In the genomic region with DNA sequence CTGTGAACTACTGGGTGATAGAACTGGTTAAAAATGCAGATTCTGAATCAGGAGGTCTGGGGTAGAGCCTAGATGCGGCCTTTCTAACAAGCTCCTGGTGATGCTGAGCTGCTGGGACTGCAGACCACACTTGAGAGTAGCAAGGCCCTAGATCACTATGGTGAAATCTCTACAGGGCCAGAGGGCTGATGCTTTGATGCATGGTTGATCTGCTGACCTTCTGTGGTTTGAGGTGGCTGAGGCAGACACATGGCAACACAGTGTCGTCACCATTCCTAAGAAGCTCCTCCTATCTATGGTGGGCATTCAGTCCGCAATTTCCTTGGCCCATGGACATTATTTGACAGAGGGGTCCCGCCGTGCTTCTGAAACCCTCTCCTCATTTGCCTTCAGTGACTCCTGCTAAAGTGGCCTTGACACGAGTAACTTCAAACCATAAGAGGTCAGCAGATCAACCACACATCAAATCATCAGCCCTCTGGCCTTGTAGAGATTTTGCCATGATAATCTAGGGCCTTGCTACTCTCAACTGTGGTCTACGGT, we compare ENCODE assay signal across 14 cellular contexts. TPM values are rescaled to one million over a fixed set of nuclear protein-coding genes. Genes with fewer than 3 reads are reported as not detected.
A peak's percentile ranks its signal among the peaks of the same experiment; 100 is the strongest.
DNase-seq lines count a peak whose midpoint lies in the region; ATAC-seq and TF ChIP-seq lines count a peak whose summit lies in the region.
"Had no signal": no experiment of that assay in that cellular context is flagged by ENCODE, and none has a peak within 500 bp of the region (broad histone marks: within the 10 kb centered on the region; RNA-seq: fewer than 3 reads in every experiment).

No MANE protein-coding gene starts in this region.

- peaks cover 2% of the 10 kb centered on the region for H3K27me3 Mint-ChIP-seq in activated CD4-positive, alpha-beta T cell treated with anti-CD3 and anti-CD28 coated beads, Interleukin-2, amount 10 ng/mL, durations not matched to agents 24 days and 14 days
- H3K27me3 Mint-ChIP-seq in activated CD4-positive, alpha-beta T cell treated with anti-CD3 and anti-CD28 coated beads, Interleukin-2, amount 10 ng/mL, durations not matched to agents 7 days and 5 days, result no peaks in the 10 kb centered on the region
- no peaks in the 10 kb centered on the region for H3K27me3 Mint-ChIP-seq in stimulated activated memory B cell treated with anti-CD40 and anti-IgM and Interleukin-4, amounts not matched to agents 10 μg/mL and 1 μg/mL and 100 μg/mL, for 72 hours
- H3K27me3 Mint-ChIP-seq in mesothelial cell of epicardium (ENCODE audit: low read depth), result no peaks in the 10 kb centered on the region
- H3K27me3 Mint-ChIP-seq: CD4-positive, alpha-beta memory T cell had no signal

- POLR2A ChIA-PET in activated CD4-positive, alpha-beta T cell treated with anti-CD3 and anti-CD28 coated beads, Interleukin-2, amount 10 ng/mL, durations not matched to agents 7 days and 5 days (lab: Charles Lee), result no interaction called here

- H3K4me1 Mint-ChIP-seq in activated CD4-positive, alpha-beta T cell treated with anti-CD3 and anti-CD28 coated beads, Interleukin-2, amount 10 ng/mL, durations not matched to agents 24 days and 14 days, result peaks cover 2% of the 10 kb centered on the region
- no peaks in the 10 kb centered on the region for H3K4me1 Mint-ChIP-seq in activated CD4-positive, alpha-beta T cell treated with anti-CD3 and anti-CD28 coated beads, Interleukin-2, amount 10 ng/mL, durations not matched to agents 7 days and 5 days
- no peaks in the 10 kb centered on the region for H3K4me1 Mint-ChIP-seq in stimulated activated memory B cell treated with anti-CD40 and anti-IgM and Interleukin-4, amounts not matched to agents 10 μg/mL and 1 μg/mL and 100 μg/mL, for 72 hours
- no peaks in the 10 kb centered on the region for H3K4me1 Mint-ChIP-seq in mesothelial cell of epicardium
- H3K4me1 Mint-ChIP-seq: CD4-positive, alpha-beta memory T cell had no signal

- peak; percentile 50 for ATAC-seq in stimulated activated memory B cell treated with anti-CD40 and anti-IgM and Interleukin-4, amounts not matched to agents 10 μg/mL and 1 μg/mL and 100 μg/mL, for 72 hours
- ATAC-seq in GM19023 (IDR thresholded peaks at IDR 0.05; ENCODE audit: unreplicated experiment), result no peak

- peak; percentile 26 for DNase-seq in activated CD4-positive, alpha-beta T cell treated with anti-CD3 and anti-CD28 coated beads, Interleukin-2, amount 10 ng/mL, durations not matched to agents 24 days and 14 days
- DNase-seq in activated CD4-positive, alpha-beta T cell treated with anti-CD3 and anti-CD28 coated beads, Interleukin-2, amount 10 ng/mL, durations not matched to agents 7 days and 5 days, result no peak
- peak; percentile 84 for DNase-seq in RPMI7951 (ENCODE audit: low read depth)
- DNase-seq in glomerular visceral epithelial cell (ENCODE audit: extremely low spot score), result peak; percentile 45
- DNase-seq in A172 (ENCODE audit: low spot score), result no peak
- no peak for DNase-seq in mesothelial cell of epicardium (ENCODE audit: low spot score in 2 of 2, unreplicated experiment in 2 of 2)
- DNase-seq: Calu3; CD4-positive, alpha-beta memory T cell; MG63; NCI-H1930; NCI-H526 treated with DMSO at 0.1 percent for 48 hours; SJCRH30 had no signal

- H3K27ac Mint-ChIP-seq in activated CD4-positive, alpha-beta T cell treated with anti-CD3 and anti-CD28 coated beads, Interleukin-2, amount 10 ng/mL, durations not matched to agents 24 days and 14 days, result no peak overlapping the region
- H3K27ac Mint-ChIP-seq in activated CD4-positive, alpha-beta T cell treated with anti-CD3 and anti-CD28 coated beads, Interleukin-2, amount 10 ng/mL, durations not matched to agents 7 days and 5 days, result no peak overlapping the region
- no peak overlapping the region for H3K27ac Mint-ChIP-seq in stimulated activated memory B cell treated with anti-CD40 and anti-IgM and Interleukin-4, amounts not matched to agents 10 μg/mL and 1 μg/mL and 100 μg/mL, for 72 hours
- no peak overlapping the region for H3K27ac Mint-ChIP-seq in mesothelial cell of epicardium

- intact Hi-C loops in activated CD4-positive, alpha-beta T cell treated with anti-CD3 and anti-CD28 coated beads, Interleukin-2, amount 10 ng/mL, durations not matched to agents 24 days and 14 days (cut with micrococcal nuclease), result no loop called here

- H3K4me3 Mint-ChIP-seq in activated CD4-positive, alpha-beta T cell treated with anti-CD3 and anti-CD28 coated beads, Interleukin-2, amount 10 ng/mL, durations not matched to agents 24 days and 14 days, result no peak overlapping the region
- H3K4me3 Mint-ChIP-seq in activated CD4-positive, alpha-beta T cell treated with anti-CD3 and anti-CD28 coated beads, Interleukin-2, amount 10 ng/mL, durations not matched to agents 7 days and 5 days, result no peak overlapping the region
- no peak overlapping the region for H3K4me3 Mint-ChIP-seq in stimulated activated memory B cell treated with anti-CD40 and anti-IgM and Interleukin-4, amounts not matched to agents 10 μg/mL and 1 μg/mL and 100 μg/mL, for 72 hours
- H3K4me3 Mint-ChIP-seq in mesothelial cell of epicardium, result no peak overlapping the region
- H3K4me3 Mint-ChIP-seq: CD4-positive, alpha-beta memory T cell had no signal

- CTCF ChIA-PET in activated CD4-positive, alpha-beta T cell treated with anti-CD3 and anti-CD28 coated beads, Interleukin-2, amount 10 ng/mL, durations not matched to agents 7 days and 5 days (lab: Charles Lee), result no interaction called here

- no peaks in the 10 kb centered on the region for H3K9me3 Mint-ChIP-seq in activated CD4-positive, alpha-beta T cell treated with anti-CD3 and anti-CD28 coated beads, Interleukin-2, amount 10 ng/mL, durations not matched to agents 24 days and 14 days
- no peaks in the 10 kb centered on the region for H3K9me3 Mint-ChIP-seq in activated CD4-positive, alpha-beta T cell treated with anti-CD3 and anti-CD28 coated beads, Interleukin-2, amount 10 ng/mL, durations not matched to agents 7 days and 5 days
- H3K9me3 Mint-ChIP-seq in stimulated activated memory B cell treated with anti-CD40 and anti-IgM and Interleukin-4, amounts not matched to agents 10 μg/mL and 1 μg/mL and 100 μg/mL, for 72 hours, result no peaks in the 10 kb centered on the region
- H3K9me3 Mint-ChIP-seq in mesothelial cell of epicardium, result no peaks in the 10 kb centered on the region
- H3K9me3 Mint-ChIP-seq: CD4-positive, alpha-beta memory T cell had no signal

- TF ChIP-seq CTCF in mesothelial cell of epicardium (IDR thresholded peaks at IDR 0.05; ENCODE audit: unreplicated experiment), result no peak

- no peaks in the 10 kb centered on the region for H3K36me3 Mint-ChIP-seq in activated CD4-positive, alpha-beta T cell treated with anti-CD3 and anti-CD28 coated beads, Interleukin-2, amount 10 ng/mL, durations not matched to agents 24 days and 14 days (ENCODE audit: low read depth)
- no peaks in the 10 kb centered on the region for H3K36me3 Mint-ChIP-seq in activated CD4-positive, alpha-beta T cell treated with anti-CD3 and anti-CD28 coated beads, Interleukin-2, amount 10 ng/mL, durations not matched to agents 7 days and 5 days (ENCODE audit: low read depth)
- H3K36me3 Mint-ChIP-seq in stimulated activated memory B cell treated with anti-CD40 and anti-IgM and Interleukin-4, amounts not matched to agents 10 μg/mL and 1 μg/mL and 100 μg/mL, for 72 hours, result no peaks in the 10 kb centered on the region
- no peaks in the 10 kb centered on the region for H3K36me3 Mint-ChIP-seq in mesothelial cell of epicardium
- H3K36me3 Mint-ChIP-seq: CD4-positive, alpha-beta memory T cell had no signal

RNA-seq across cellular contexts. Expression of a gene that starts 19.8 kb away (rescaled TPM):
- total RNA-seq in activated CD4-positive, alpha-beta T cell treated with anti-CD3 and anti-CD28 coated beads, Interleukin-2, amount 10 ng/mL, durations not matched to agents 24 days and 14 days, result not detected in 2 replicates
- under 1 TPM in 1 of 2 experiments, not detected in 1; 0.29 TPM for total RNA-seq in activated CD4-positive, alpha-beta T cell treated with anti-CD3 and anti-CD28 coated beads, Interleukin-2, amount 10 ng/mL, durations not matched to agents 7 days and 5 days
- total RNA-seq in RPMI7951 (2014; rRNA removed; shearing (Covaris generic)), result 0.12 and 0.29 TPM in 2 replicates
- total RNA-seq in A172 (2014; rRNA removed; shearing (Covaris generic)), result 0.07 TPM in 1 of 2 replicates, not detected in the other
- total RNA-seq in mesothelial cell of epicardium, result not detected in 3 replicates

Comparison
In these comparisons a context has a peak if more than half of its experiments do, and no peak if none do; other contexts are left out.
1. DNase-seq: peak in activated CD4-positive, alpha-beta T cell treated with anti-CD3 and anti-CD28 coated beads, Interleukin-2, amount 10 ng/mL, durations not matched to agents 24 days and 14 days (single experiment), RPMI7951 (single experiment) and glomerular visceral epithelial cell (single experiment); none in activated CD4-positive, alpha-beta T cell treated with anti-CD3 and anti-CD28 coated beads, Interleukin-2, amount 10 ng/mL, durations not matched to agents 7 days and 5 days (single experiment), A172 (single experiment) and mesothelial cell of epicardium (0 of 2).